Comparison of ENCODE assay signal across 25 cellular contexts in genomic region chr12:47507221-47507620, GRCh38.
"Had no signal": no experiment of that assay in that cellular context is flagged by ENCODE, and none has a peak within 500 bp of the region (broad histone marks: within the 10 kb centered on the region; RNA-seq: fewer than 3 reads in every experiment).

No MANE protein-coding gene starts in this region.

- DNase-seq: activated CD4-positive, alpha-beta T cell treated with anti-CD3 and anti-CD28 coated beads, Interleukin-2, amount 10 ng/mL, durations not matched to agents 7 days and 5 days; activated CD8-positive, alpha-beta memory T cell treated with anti-CD3 and anti-CD28 coated beads, Interleukin-2, amount 50 U/mL, for 4 hours; activated effector memory CD4-positive, alpha-beta T cell treated with anti-CD3 and anti-CD28 coated beads, Interleukin-2, amount 50 U/mL, for 16 hours; activated naive CD4-positive, alpha-beta T cell treated with anti-CD3 and anti-CD28 coated beads, Interleukin-2, amount 50 U/mL, for 16 hours; activated T-cell treated with anti-CD3 and anti-CD28 coated beads, Interleukin-2, amount 50 U/mL, for 72 hours; dermis blood vessel endothelial cell; effector memory CD4-positive, alpha-beta T cell; hypothalamus; nephron progenitor cell; nucleus accumbens; posterior cingulate gyrus; retina; stimulated activated CD4-positive, alpha-beta T cell treated with anti-CD3 and anti-CD28 coated beads, Interleukin-12 subunit alpha, Interleukin-12 subunit beta, amount 100 ng/mL, for 4 hours; stimulated activated CD4-positive, alpha-beta T cell treated with anti-CD3 and anti-CD28 coated beads, Interleukin-1b, Interleukin-23, amount 100 ng/mL, for 48 hours; stimulated activated naive CD8-positive, alpha-beta T cell treated with anti-CD3 and anti-CD28 coated beads, Interleukin-15, Interleukin-2, amounts not matched to agents 100 U/mL and 50 U/mL, for 24 hours; substantia nigra; T-helper 1 cell; T1000; uterus had no signal

- ATAC-seq: activated CD4-positive, CD25-positive, alpha-beta regulatory T cell treated with anti-CD3 and anti-CD28 coated beads, Interleukin-2, amount 50 U/mL, for 24 hours; activated T-cell treated with anti-CD3 and anti-CD28 coated beads, Interleukin-2, amount 50 U/mL, for 72 hours; left lobe of liver; stimulated activated naive CD8-positive, alpha-beta T cell treated with anti-CD3 and anti-CD28 coated beads, Interleukin-15, Interleukin-2, amounts not matched to agents 100 U/mL and 50 U/mL, for 24 hours had no signal

- H3K4me3 ChIP-seq: ascending aorta, breast epithelium, lung, tibial nerve, uterus had no signal
